Comparison of ENCODE assay signal across 1 cellular context in the genomic region with DNA sequence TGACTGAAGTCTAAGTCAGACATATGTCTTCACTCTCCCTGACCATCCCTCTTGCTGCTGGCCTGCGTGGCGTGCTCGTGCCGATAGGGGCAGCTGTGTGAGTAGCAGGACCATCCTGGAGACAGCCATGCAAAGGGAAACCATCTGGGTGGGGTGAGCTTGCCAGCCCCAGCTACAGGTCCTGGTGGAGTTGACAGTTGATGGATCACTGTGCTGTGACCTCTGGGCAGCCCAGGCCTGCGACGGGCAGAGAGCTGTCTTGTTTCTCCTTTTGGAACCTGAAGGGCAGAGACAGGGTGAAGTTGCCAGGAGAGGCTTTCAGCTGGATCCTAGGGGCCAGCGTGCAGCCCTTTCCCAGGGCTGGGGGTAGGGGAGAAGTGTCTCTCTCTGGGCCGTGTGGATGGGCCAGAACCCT.
A peak's percentile ranks its signal among the peaks of the same experiment; 100 is the strongest.
TF ChIP-seq lines count a peak whose summit lies in the region.

No MANE protein-coding gene starts in this region.

TF ChIP-seq in HepG2, 621 proteins besides CTCF, POLR2A, EP300 and RAD21 (continued from another document and continues in another):
- TF ChIP-seq, protein P1, sequence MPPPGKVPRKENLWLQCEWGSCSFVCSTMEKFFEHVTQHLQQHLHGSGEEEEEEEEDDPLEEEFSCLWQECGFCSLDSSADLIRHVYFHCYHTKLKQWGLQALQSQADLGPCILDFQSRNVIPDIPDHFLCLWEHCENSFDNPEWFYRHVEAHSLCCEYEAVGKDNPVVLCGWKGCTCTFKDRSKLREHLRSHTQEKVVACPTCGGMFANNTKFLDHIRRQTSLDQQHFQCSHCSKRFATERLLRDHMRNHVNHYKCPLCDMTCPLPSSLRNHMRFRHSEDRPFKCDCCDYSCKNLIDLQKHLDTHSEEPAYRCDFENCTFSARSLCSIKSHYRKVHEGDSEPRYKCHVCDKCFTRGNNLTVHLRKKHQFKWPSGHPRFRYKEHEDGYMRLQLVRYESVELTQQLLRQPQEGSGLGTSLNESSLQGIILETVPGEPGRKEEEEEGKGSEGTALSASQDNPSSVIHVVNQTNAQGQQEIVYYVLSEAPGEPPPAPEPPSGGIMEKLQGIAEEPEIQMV (CRISPR knock-in tag; IDR thresholded peaks at IDR 0.05; ENCODE audit: low read depth), result no peak
- TF ChIP-seq, protein P2, sequence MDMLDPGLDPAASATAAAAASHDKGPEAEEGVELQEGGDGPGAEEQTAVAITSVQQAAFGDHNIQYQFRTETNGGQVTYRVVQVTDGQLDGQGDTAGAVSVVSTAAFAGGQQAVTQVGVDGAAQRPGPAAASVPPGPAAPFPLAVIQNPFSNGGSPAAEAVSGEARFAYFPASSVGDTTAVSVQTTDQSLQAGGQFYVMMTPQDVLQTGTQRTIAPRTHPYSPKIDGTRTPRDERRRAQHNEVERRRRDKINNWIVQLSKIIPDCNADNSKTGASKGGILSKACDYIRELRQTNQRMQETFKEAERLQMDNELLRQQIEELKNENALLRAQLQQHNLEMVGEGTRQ (IDR thresholded peaks at IDR 0.05; ENCODE audit: low read depth, low read length), result no peak
- TF ChIP-seq, protein P2 (CRISPR knock-in tag; IDR thresholded peaks at IDR 0.05; ENCODE audit: borderline replicate concordance), result no peak
- TF ChIP-seq, protein P3, sequence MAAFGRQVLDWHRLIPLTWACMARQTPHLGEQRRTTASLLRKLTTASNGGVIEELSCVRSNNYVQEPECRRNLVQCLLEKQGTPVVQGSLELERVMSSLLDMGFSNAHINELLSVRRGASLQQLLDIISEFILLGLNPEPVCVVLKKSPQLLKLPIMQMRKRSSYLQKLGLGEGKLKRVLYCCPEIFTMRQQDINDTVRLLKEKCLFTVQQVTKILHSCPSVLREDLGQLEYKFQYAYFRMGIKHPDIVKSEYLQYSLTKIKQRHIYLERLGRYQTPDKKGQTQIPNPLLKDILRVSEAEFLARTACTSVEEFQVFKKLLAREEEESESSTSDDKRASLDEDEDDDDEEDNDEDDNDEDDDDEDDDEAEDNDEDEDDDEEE (CRISPR knock-in tag; IDR thresholded peaks at IDR 0.05), result no peak
- TF ChIP-seq ZNF768 (CRISPR knock-in tag; IDR thresholded peaks at IDR 0.05) (peak; percentile 39; the same call in 1 of the 2 replicates), CEBPB (IDR thresholded peaks at IDR 0.05; ENCODE audit: borderline replicate concordance, low read depth, low read length) (no peak), ZNF550 (CRISPR knock-in tag; IDR thresholded peaks at IDR 0.05; ENCODE audit: borderline replicate concordance) (0 out of 2 replicates have a peak, but pooled peaks have one; percentile 76), CAMTA2 (CRISPR knock-in tag; IDR thresholded peaks at IDR 0.05; ENCODE audit: borderline replicate concordance) (no peak), ESRRA (CRISPR knock-in tag; IDR thresholded peaks at IDR 0.05; ENCODE audit: low read depth) (0 out of 2 replicates have a peak, but pooled peaks have one; percentile 26), NBN (conservative IDR thresholded peaks at IDR 0.05) (no peak), ZNF616 (CRISPR knock-in tag; IDR thresholded peaks at IDR 0.05; ENCODE audit: low read depth) (no peak), ZNF567 (CRISPR knock-in tag; IDR thresholded peaks at IDR 0.05; ENCODE audit: borderline replicate concordance) (no peak), ZNF672 (CRISPR knock-in tag; IDR thresholded peaks at IDR 0.05) (no peak), MYC (CRISPR knock-in tag; IDR thresholded peaks at IDR 0.05; ENCODE audit: borderline replicate concordance) (peak; percentile 63; the same call in 1 of the 2 replicates), ATF7 (IDR thresholded peaks at IDR 0.05) (no peak), ATF7 (CRISPR knock-in tag; IDR thresholded peaks at IDR 0.05) (no peak), GABPA (IDR thresholded peaks at IDR 0.05; ENCODE audit: low read depth, low read length) (no peak), GABPA (CRISPR knock-in tag; IDR thresholded peaks at IDR 0.05; ENCODE audit: low read depth) (no peak), MED8 (CRISPR knock-in tag; IDR thresholded peaks at IDR 0.05; ENCODE audit: insufficient replicate concordance) (no peak), PRPF4 (IDR thresholded peaks at IDR 0.05; ENCODE audit: low read depth, low read length, poor library complexity, severe bottlenecking) (no peak), ISL2 (CRISPR knock-in tag; IDR thresholded peaks at IDR 0.05) (no peak), HOXA9 (CRISPR knock-in tag; IDR thresholded peaks at IDR 0.05; ENCODE audit: borderline replicate concordance) (no peak), ZFP62 (CRISPR knock-in tag; IDR thresholded peaks at IDR 0.05) (no peak), THYN1 (CRISPR knock-in tag; IDR thresholded peaks at IDR 0.05; ENCODE audit: borderline replicate concordance, low read depth) (no peak), RARA (CRISPR knock-in tag; IDR thresholded peaks at IDR 0.05) (no peak), TCF7 (IDR thresholded peaks at IDR 0.05; ENCODE audit: low read depth) (no peak), SOX13 (IDR thresholded peaks at IDR 0.05) (no peak), SOX13 (CRISPR knock-in tag; conservative IDR thresholded peaks at IDR 0.05 in 1 of 2, IDR thresholded peaks at IDR 0.05 in 1 of 2) (peak in 1 of 2 experiments; percentile 18; a peak in 1 of 4 replicates), MEIS2 (CRISPR knock-in tag; IDR thresholded peaks at IDR 0.05) (peak; percentile 99), IRX3 (CRISPR knock-in tag; IDR thresholded peaks at IDR 0.05; ENCODE audit: borderline replicate concordance, low read depth) (no peak), ZNF546 (CRISPR knock-in tag; conservative IDR thresholded peaks at IDR 0.05) (no peak), ZNF792 (CRISPR knock-in tag; IDR thresholded peaks at IDR 0.05) (no peak), MIER2 (CRISPR knock-in tag; IDR thresholded peaks at IDR 0.05) (peak; percentile 5; the same call in 1 of the 2 replicates), ZNF317 (CRISPR knock-in tag; IDR thresholded peaks at IDR 0.05) (no peak), SYNCRIP (IDR thresholded peaks at IDR 0.05; ENCODE audit: insufficient read depth, low read depth, low read length) (no peak)
- TF ChIP-seq, protein P4, sequence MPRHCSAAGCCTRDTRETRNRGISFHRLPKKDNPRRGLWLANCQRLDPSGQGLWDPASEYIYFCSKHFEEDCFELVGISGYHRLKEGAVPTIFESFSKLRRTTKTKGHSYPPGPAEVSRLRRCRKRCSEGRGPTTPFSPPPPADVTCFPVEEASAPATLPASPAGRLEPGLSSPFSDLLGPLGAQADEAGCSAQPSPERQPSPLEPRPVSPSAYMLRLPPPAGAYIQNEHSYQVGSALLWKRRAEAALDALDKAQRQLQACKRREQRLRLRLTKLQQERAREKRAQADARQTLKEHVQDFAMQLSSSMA (CRISPR knock-in tag; IDR thresholded peaks at IDR 0.05), result no peak
- TF ChIP-seq, protein P5, sequence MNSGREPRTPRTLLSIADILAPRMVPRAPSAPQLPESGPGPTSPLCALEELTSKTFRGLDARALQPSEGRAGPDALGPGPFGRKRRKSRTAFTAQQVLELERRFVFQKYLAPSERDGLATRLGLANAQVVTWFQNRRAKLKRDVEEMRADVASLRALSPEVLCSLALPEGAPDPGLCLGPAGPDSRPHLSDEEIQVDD (CRISPR knock-in tag; IDR thresholded peaks at IDR 0.05; ENCODE audit: borderline replicate concordance), result no peak
- TF ChIP-seq, protein P6, sequence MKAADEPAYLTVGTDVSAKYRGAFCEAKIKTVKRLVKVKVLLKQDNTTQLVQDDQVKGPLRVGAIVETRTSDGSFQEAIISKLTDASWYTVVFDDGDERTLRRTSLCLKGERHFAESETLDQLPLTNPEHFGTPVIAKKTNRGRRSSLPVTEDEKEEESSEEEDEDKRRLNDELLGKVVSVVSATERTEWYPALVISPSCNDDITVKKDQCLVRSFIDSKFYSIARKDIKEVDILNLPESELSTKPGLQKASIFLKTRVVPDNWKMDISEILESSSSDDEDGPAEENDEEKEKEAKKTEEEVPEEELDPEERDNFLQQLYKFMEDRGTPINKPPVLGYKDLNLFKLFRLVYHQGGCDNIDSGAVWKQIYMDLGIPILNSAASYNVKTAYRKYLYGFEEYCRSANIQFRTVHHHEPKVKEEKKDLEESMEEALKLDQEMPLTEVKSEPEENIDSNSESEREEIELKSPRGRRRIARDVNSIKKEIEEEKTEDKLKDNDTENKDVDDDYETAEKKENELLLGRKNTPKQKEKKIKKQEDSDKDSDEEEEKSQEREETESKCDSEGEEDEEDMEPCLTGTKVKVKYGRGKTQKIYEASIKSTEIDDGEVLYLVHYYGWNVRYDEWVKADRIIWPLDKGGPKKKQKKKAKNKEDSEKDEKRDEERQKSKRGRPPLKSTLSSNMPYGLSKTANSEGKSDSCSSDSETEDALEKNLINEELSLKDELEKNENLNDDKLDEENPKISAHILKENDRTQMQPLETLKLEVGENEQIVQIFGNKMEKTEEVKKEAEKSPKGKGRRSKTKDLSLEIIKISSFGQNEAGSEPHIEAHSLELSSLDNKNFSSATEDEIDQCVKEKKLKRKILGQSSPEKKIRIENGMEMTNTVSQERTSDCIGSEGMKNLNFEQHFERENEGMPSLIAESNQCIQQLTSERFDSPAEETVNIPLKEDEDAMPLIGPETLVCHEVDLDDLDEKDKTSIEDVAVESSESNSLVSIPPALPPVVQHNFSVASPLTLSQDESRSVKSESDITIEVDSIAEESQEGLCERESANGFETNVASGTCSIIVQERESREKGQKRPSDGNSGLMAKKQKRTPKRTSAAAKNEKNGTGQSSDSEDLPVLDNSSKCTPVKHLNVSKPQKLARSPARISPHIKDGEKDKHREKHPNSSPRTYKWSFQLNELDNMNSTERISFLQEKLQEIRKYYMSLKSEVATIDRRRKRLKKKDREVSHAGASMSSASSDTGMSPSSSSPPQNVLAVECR (CRISPR knock-in tag; IDR thresholded peaks at IDR 0.05; ENCODE audit: borderline replicate concordance), result peak; percentile 23; the same call in 1 of the 2 replicates
- TF ChIP-seq, protein P7, sequence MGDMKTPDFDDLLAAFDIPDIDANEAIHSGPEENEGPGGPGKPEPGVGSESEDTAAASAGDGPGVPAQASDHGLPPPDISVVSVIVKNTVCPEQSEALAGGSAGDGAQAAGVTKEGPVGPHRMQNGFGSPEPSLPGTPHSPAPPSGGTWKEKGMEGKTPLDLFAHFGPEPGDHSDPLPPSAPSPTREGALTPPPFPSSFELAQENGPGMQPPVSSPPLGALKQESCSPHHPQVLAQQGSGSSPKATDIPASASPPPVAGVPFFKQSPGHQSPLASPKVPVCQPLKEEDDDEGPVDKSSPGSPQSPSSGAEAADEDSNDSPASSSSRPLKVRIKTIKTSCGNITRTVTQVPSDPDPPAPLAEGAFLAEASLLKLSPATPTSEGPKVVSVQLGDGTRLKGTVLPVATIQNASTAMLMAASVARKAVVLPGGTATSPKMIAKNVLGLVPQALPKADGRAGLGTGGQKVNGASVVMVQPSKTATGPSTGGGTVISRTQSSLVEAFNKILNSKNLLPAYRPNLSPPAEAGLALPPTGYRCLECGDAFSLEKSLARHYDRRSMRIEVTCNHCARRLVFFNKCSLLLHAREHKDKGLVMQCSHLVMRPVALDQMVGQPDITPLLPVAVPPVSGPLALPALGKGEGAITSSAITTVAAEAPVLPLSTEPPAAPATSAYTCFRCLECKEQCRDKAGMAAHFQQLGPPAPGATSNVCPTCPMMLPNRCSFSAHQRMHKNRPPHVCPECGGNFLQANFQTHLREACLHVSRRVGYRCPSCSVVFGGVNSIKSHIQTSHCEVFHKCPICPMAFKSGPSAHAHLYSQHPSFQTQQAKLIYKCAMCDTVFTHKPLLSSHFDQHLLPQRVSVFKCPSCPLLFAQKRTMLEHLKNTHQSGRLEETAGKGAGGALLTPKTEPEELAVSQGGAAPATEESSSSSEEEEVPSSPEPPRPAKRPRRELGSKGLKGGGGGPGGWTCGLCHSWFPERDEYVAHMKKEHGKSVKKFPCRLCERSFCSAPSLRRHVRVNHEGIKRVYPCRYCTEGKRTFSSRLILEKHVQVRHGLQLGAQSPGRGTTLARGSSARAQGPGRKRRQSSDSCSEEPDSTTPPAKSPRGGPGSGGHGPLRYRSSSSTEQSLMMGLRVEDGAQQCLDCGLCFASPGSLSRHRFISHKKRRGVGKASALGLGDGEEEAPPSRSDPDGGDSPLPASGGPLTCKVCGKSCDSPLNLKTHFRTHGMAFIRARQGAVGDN (CRISPR knock-in tag; IDR thresholded peaks at IDR 0.05), result peak; percentile 83
- TF ChIP-seq, protein P8, sequence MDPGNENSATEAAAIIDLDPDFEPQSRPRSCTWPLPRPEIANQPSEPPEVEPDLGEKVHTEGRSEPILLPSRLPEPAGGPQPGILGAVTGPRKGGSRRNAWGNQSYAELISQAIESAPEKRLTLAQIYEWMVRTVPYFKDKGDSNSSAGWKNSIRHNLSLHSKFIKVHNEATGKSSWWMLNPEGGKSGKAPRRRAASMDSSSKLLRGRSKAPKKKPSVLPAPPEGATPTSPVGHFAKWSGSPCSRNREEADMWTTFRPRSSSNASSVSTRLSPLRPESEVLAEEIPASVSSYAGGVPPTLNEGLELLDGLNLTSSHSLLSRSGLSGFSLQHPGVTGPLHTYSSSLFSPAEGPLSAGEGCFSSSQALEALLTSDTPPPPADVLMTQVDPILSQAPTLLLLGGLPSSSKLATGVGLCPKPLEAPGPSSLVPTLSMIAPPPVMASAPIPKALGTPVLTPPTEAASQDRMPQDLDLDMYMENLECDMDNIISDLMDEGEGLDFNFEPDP (CRISPR knock-in tag; conservative IDR thresholded peaks at IDR 0.05), result no peak
- TF ChIP-seq, protein P9, sequence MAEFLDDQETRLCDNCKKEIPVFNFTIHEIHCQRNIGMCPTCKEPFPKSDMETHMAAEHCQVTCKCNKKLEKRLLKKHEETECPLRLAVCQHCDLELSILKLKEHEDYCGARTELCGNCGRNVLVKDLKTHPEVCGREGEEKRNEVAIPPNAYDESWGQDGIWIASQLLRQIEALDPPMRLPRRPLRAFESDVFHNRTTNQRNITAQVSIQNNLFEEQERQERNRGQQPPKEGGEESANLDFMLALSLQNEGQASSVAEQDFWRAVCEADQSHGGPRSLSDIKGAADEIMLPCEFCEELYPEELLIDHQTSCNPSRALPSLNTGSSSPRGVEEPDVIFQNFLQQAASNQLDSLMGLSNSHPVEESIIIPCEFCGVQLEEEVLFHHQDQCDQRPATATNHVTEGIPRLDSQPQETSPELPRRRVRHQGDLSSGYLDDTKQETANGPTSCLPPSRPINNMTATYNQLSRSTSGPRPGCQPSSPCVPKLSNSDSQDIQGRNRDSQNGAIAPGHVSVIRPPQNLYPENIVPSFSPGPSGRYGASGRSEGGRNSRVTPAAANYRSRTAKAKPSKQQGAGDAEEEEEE (CRISPR knock-in tag; IDR thresholded peaks at IDR 0.05; ENCODE audit: borderline replicate concordance), result no peak
